ENCODE assay signal across 31 cellular contexts in the genomic region with DNA sequence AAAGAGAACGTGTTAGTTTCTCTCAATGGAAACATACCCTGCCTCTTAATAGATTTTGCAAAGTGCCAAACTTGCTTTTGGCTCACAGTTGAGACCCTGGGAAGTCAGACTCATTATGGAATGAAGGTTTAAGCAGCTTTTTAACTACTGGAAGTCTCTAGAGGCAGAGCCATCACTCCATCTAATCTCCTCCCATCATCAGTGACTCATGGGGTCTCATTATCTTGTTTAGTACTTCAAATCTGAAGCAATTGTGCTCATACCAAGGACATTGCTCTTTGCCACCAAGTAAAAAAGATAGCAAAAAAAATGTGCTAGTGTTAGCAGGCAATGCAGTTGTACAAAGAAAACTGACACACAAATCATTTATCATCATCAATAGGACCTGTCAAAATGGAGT.
"Had no signal": no experiment of that assay in that cellular context is flagged by ENCODE, and none has a peak within 500 bp of the region (broad histone marks: within the 10 kb centered on the region; RNA-seq: fewer than 3 reads in every experiment).

No MANE protein-coding gene starts in this region.

- H3K27me3 Mint-ChIP-seq: activated CD4-positive, alpha-beta memory T cell treated with anti-CD3 and anti-CD28 coated beads for 36 hours; activated CD4-positive, alpha-beta T cell treated with anti-CD3 and anti-CD28 coated beads for 36 hours; activated CD4-positive, alpha-beta T cell treated with anti-CD3 and anti-CD28 coated beads, Interleukin-2, amount 10 ng/mL, durations not matched to agents 24 days and 14 days; activated CD8-positive, alpha-beta memory T cell treated with anti-CD3 and anti-CD28 coated beads, Interleukin-2, amount 10 ng/mL, durations not matched to agents 7 days and 5 days; activated naive CD4-positive, alpha-beta T cell treated with anti-CD3 and anti-CD28 coated beads, Interleukin-2, amount 50 U/mL, for 24 hours; activated naive CD8-positive, alpha-beta T cell treated with anti-CD3 and anti-CD28 coated beads for 36 hours; activated naive CD8-positive, alpha-beta T cell treated with anti-CD3 and anti-CD28 coated beads, Interleukin-2, amount 50 U/mL, for 24 hours; central memory CD8-positive, alpha-beta T cell; dendritic cell treated with granulocyte-macrophage colony-stimulating factor and Interleukin-4, amounts not matched to agents 40 ng/mL and 50 ng/mL, for 4 days had no signal

- H3K4me1 ChIP-seq: adrenal gland, ascending aorta had no signal

- H3K9me3 Mint-ChIP-seq: activated CD4-positive, alpha-beta memory T cell treated with anti-CD3 and anti-CD28 coated beads for 36 hours; activated T-helper 1 cell treated with anti-CD3 and anti-CD28 coated beads, Interleukin-12 subunit alpha, Interleukin-12 subunit beta, Interleukin-2, Interleukin-4 antibody, amounts not matched to agents 30 ng/mL and 10 ng/mL and 1 ng/mL, durations not matched to agents 14 hours and 24 hours and 36 hours; dendritic cell treated with granulocyte-macrophage colony-stimulating factor and Interleukin-4, amounts not matched to agents 40 ng/mL and 50 ng/mL, for 4 days; endodermal cell had no signal

- H3K27me3 ChIP-seq: adrenal gland, ascending aorta had no signal

- H3K36me3 ChIP-seq: adrenal gland, ascending aorta had no signal

- H3K27ac Mint-ChIP-seq: activated CD4-positive, alpha-beta memory T cell treated with anti-CD3 and anti-CD28 coated beads for 36 hours; activated CD4-positive, alpha-beta T cell treated with anti-CD3 and anti-CD28 coated beads for 36 hours; activated CD4-positive, alpha-beta T cell treated with anti-CD3 and anti-CD28 coated beads, Interleukin-2, amount 10 ng/mL, durations not matched to agents 24 days and 14 days; activated CD8-positive, alpha-beta memory T cell treated with anti-CD3 and anti-CD28 coated beads, Interleukin-2, amount 10 ng/mL, durations not matched to agents 7 days and 5 days; activated CD8-positive, alpha-beta T cell treated with anti-CD3 and anti-CD28 coated beads, Interleukin-2, amount 10 ng/mL, durations not matched to agents 7 days and 5 days; activated naive CD4-positive, alpha-beta T cell treated with anti-CD3 and anti-CD28 coated beads for 36 hours; activated naive CD4-positive, alpha-beta T cell treated with anti-CD3 and anti-CD28 coated beads, Interleukin-2, amount 50 U/mL, for 24 hours; activated naive CD8-positive, alpha-beta T cell treated with anti-CD3 and anti-CD28 coated beads for 36 hours; activated naive CD8-positive, alpha-beta T cell treated with anti-CD3 and anti-CD28 coated beads, Interleukin-2, amount 50 U/mL, for 24 hours; activated T-helper 1 cell treated with anti-CD3 and anti-CD28 coated beads, Interleukin-12 subunit alpha, Interleukin-12 subunit beta, Interleukin-2, Interleukin-4 antibody, amounts not matched to agents 30 ng/mL and 10 ng/mL and 1 ng/mL, durations not matched to agents 14 hours and 24 hours and 36 hours; activated T-helper 2 cell treated with anti-CD3 and anti-CD28 coated beads, Interferon-gamma antibody, Interleukin-2, Interleukin-4, amounts not matched to agents 10 μg/mL and 5 μg/mL and 100 μg/mL, durations not matched to agents 14 hours and 24 hours and 36 hours; brain; dendritic cell treated with granulocyte-macrophage colony-stimulating factor and Interleukin-4, amounts not matched to agents 40 ng/mL and 50 ng/mL, for 4 days; endodermal cell had no signal

- H3K4me3 Mint-ChIP-seq: activated CD4-positive, alpha-beta memory T cell treated with anti-CD3 and anti-CD28 coated beads for 36 hours; activated CD4-positive, alpha-beta T cell treated with anti-CD3 and anti-CD28 coated beads for 36 hours; activated CD4-positive, alpha-beta T cell treated with anti-CD3 and anti-CD28 coated beads, Interleukin-2, amount 10 ng/mL, durations not matched to agents 24 days and 14 days; activated CD8-positive, alpha-beta memory T cell treated with anti-CD3 and anti-CD28 coated beads, Interleukin-2, amount 10 ng/mL, durations not matched to agents 7 days and 5 days; activated CD8-positive, alpha-beta T cell treated with anti-CD3 and anti-CD28 coated beads, Interleukin-2, amount 10 ng/mL, durations not matched to agents 7 days and 5 days; activated naive CD4-positive, alpha-beta T cell treated with anti-CD3 and anti-CD28 coated beads for 36 hours; activated naive CD4-positive, alpha-beta T cell treated with anti-CD3 and anti-CD28 coated beads, Interleukin-2, amount 50 U/mL, for 24 hours; activated naive CD8-positive, alpha-beta T cell treated with anti-CD3 and anti-CD28 coated beads for 36 hours; activated naive CD8-positive, alpha-beta T cell treated with anti-CD3 and anti-CD28 coated beads, Interleukin-2, amount 50 U/mL, for 24 hours; activated T-helper 1 cell treated with anti-CD3 and anti-CD28 coated beads, Interleukin-12 subunit alpha, Interleukin-12 subunit beta, Interleukin-2, Interleukin-4 antibody, amounts not matched to agents 30 ng/mL and 10 ng/mL and 1 ng/mL, durations not matched to agents 14 hours and 24 hours and 36 hours; brain; central memory CD8-positive, alpha-beta T cell; dendritic cell treated with granulocyte-macrophage colony-stimulating factor and Interleukin-4, amounts not matched to agents 40 ng/mL and 50 ng/mL, for 4 days; endodermal cell had no signal

- H3K4me3 ChIP-seq: adrenal gland, ascending aorta, coronary artery, dorsolateral prefrontal cortex had no signal

- H3K4me1 Mint-ChIP-seq: activated CD4-positive, alpha-beta T cell treated with anti-CD3 and anti-CD28 coated beads for 36 hours; activated CD4-positive, alpha-beta T cell treated with anti-CD3 and anti-CD28 coated beads, Interleukin-2, amount 10 ng/mL, durations not matched to agents 24 days and 14 days; activated CD8-positive, alpha-beta memory T cell treated with anti-CD3 and anti-CD28 coated beads, Interleukin-2, amount 10 ng/mL, durations not matched to agents 7 days and 5 days; activated naive CD4-positive, alpha-beta T cell treated with anti-CD3 and anti-CD28 coated beads, Interleukin-2, amount 50 U/mL, for 24 hours; activated naive CD8-positive, alpha-beta T cell treated with anti-CD3 and anti-CD28 coated beads for 36 hours; activated naive CD8-positive, alpha-beta T cell treated with anti-CD3 and anti-CD28 coated beads, Interleukin-2, amount 50 U/mL, for 24 hours; brain; central memory CD8-positive, alpha-beta T cell had no signal

- H3K27ac ChIP-seq: adrenal gland, ascending aorta, coronary artery, dorsolateral prefrontal cortex had no signal

- H3K36me3 Mint-ChIP-seq: activated CD4-positive, alpha-beta memory T cell treated with anti-CD3 and anti-CD28 coated beads for 36 hours; activated CD8-positive, alpha-beta memory T cell treated with anti-CD3 and anti-CD28 coated beads, Interleukin-2, amount 10 ng/mL, durations not matched to agents 7 days and 5 days; activated naive CD4-positive, alpha-beta T cell treated with anti-CD3 and anti-CD28 coated beads, Interleukin-2, amount 50 U/mL, for 24 hours; activated naive CD8-positive, alpha-beta T cell treated with anti-CD3 and anti-CD28 coated beads for 36 hours; brain had no signal

- DNase-seq: activated CD4-positive, alpha-beta memory T cell treated with anti-CD3 and anti-CD28 coated beads for 36 hours; activated CD4-positive, alpha-beta T cell treated with anti-CD3 and anti-CD28 coated beads for 36 hours; activated CD4-positive, alpha-beta T cell treated with anti-CD3 and anti-CD28 coated beads, Interleukin-2, amount 10 ng/mL, durations not matched to agents 24 days and 14 days; activated CD4-positive, CD25-positive, alpha-beta regulatory T cell; activated CD4-positive, CD25-positive, alpha-beta regulatory T cell treated with anti-CD3 and anti-CD28 coated beads, Interleukin-2, amount 50 U/mL, for 72 hours; activated CD8-positive, alpha-beta memory T cell treated with anti-CD3 and anti-CD28 coated beads, Interleukin-2, amount 10 ng/mL, durations not matched to agents 7 days and 5 days; activated CD8-positive, alpha-beta memory T cell treated with anti-CD3 and anti-CD28 coated beads, Interleukin-2, amount 50 U/mL, for 4 hours; activated CD8-positive, alpha-beta T cell treated with anti-CD3 and anti-CD28 coated beads, Interleukin-2, amount 10 ng/mL, durations not matched to agents 7 days and 5 days; activated effector memory CD4-positive, alpha-beta T cell treated with anti-CD3 and anti-CD28 coated beads, Interleukin-2, amount 50 U/mL, for 16 hours; activated naive CD4-positive, alpha-beta T cell treated with anti-CD3 and anti-CD28 coated beads for 36 hours; activated naive CD8-positive, alpha-beta T cell treated with anti-CD3 and anti-CD28 coated beads for 36 hours; activated naive CD8-positive, alpha-beta T cell treated with anti-CD3 and anti-CD28 coated beads, Interleukin-2, amount 50 U/mL, for 24 hours; activated T-cell treated with anti-CD3 and anti-CD28 coated beads, Interleukin-2, amount 50 U/mL, for 1 hour; activated T-cell treated with anti-CD3 and anti-CD28 coated beads, Interleukin-2, amount 50 U/mL, for 48 hours; amygdala; dorsolateral prefrontal cortex; effector memory CD4-positive, alpha-beta T cell; endodermal cell; foreskin fibroblast; head of caudate nucleus; T-helper 2 cell had no signal

- ATAC-seq: activated CD4-positive, alpha-beta T cell treated with anti-CD3 and anti-CD28 coated beads for 36 hours; activated CD8-positive, alpha-beta memory T cell treated with anti-CD3 and anti-CD28 coated beads, Interleukin-2, amount 10 ng/mL, durations not matched to agents 7 days and 5 days; activated CD8-positive, alpha-beta T cell treated with anti-CD3 and anti-CD28 coated beads, Interleukin-2, amount 10 ng/mL, durations not matched to agents 7 days and 5 days; activated naive CD8-positive, alpha-beta T cell treated with anti-CD3 and anti-CD28 coated beads, Interleukin-2, amount 50 U/mL, for 24 hours; esophagus mucosa had no signal
